1 cellular context compared by ENCODE assay signal in the genomic region with DNA sequence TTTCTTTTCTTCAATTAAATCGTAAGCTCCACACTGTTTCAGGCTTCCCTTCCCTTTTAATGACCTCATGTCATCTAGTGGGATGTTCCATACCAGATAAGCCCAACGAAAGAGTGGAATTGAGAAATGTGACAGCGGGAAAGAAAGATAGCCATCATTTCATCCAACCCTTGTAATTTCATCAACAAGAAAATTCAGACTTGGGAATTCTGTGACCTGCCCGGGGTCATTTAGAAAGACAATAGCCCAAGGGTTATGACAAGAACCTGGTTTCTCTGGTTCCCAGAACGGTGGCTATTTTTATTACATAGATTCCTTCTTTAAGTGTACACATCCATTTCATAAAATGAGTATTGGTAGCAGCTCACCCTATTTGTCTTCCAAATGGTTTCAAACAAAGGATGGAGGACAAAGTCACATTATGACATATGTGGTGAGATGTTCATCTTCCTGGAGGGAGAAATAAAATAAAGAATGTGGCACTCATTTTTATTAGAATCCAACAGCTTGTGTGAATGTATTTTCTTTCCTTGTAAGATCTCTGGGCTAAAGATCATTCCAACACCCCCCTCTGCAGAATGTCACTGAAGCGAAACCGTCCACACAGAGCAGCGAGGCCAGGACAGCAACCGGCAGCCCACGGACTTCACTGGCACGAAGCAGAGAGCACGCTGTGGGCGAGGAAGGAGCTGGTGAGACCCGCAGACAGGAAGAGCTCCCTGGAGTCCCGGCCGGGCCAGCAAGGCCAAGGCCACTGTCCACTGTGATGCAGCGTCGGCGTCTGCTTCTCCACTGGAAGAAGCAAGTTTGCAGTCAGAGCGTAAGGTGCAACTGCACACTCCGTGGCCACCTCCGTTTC.
TF ChIP-seq lines count a peak whose summit lies in the region.

No MANE protein-coding gene starts in this region.

TF ChIP-seq in K562, 482 proteins besides CTCF, POLR2A, EP300 and RAD21 (continued from another document):
- TF ChIP-seq, protein P1, sequence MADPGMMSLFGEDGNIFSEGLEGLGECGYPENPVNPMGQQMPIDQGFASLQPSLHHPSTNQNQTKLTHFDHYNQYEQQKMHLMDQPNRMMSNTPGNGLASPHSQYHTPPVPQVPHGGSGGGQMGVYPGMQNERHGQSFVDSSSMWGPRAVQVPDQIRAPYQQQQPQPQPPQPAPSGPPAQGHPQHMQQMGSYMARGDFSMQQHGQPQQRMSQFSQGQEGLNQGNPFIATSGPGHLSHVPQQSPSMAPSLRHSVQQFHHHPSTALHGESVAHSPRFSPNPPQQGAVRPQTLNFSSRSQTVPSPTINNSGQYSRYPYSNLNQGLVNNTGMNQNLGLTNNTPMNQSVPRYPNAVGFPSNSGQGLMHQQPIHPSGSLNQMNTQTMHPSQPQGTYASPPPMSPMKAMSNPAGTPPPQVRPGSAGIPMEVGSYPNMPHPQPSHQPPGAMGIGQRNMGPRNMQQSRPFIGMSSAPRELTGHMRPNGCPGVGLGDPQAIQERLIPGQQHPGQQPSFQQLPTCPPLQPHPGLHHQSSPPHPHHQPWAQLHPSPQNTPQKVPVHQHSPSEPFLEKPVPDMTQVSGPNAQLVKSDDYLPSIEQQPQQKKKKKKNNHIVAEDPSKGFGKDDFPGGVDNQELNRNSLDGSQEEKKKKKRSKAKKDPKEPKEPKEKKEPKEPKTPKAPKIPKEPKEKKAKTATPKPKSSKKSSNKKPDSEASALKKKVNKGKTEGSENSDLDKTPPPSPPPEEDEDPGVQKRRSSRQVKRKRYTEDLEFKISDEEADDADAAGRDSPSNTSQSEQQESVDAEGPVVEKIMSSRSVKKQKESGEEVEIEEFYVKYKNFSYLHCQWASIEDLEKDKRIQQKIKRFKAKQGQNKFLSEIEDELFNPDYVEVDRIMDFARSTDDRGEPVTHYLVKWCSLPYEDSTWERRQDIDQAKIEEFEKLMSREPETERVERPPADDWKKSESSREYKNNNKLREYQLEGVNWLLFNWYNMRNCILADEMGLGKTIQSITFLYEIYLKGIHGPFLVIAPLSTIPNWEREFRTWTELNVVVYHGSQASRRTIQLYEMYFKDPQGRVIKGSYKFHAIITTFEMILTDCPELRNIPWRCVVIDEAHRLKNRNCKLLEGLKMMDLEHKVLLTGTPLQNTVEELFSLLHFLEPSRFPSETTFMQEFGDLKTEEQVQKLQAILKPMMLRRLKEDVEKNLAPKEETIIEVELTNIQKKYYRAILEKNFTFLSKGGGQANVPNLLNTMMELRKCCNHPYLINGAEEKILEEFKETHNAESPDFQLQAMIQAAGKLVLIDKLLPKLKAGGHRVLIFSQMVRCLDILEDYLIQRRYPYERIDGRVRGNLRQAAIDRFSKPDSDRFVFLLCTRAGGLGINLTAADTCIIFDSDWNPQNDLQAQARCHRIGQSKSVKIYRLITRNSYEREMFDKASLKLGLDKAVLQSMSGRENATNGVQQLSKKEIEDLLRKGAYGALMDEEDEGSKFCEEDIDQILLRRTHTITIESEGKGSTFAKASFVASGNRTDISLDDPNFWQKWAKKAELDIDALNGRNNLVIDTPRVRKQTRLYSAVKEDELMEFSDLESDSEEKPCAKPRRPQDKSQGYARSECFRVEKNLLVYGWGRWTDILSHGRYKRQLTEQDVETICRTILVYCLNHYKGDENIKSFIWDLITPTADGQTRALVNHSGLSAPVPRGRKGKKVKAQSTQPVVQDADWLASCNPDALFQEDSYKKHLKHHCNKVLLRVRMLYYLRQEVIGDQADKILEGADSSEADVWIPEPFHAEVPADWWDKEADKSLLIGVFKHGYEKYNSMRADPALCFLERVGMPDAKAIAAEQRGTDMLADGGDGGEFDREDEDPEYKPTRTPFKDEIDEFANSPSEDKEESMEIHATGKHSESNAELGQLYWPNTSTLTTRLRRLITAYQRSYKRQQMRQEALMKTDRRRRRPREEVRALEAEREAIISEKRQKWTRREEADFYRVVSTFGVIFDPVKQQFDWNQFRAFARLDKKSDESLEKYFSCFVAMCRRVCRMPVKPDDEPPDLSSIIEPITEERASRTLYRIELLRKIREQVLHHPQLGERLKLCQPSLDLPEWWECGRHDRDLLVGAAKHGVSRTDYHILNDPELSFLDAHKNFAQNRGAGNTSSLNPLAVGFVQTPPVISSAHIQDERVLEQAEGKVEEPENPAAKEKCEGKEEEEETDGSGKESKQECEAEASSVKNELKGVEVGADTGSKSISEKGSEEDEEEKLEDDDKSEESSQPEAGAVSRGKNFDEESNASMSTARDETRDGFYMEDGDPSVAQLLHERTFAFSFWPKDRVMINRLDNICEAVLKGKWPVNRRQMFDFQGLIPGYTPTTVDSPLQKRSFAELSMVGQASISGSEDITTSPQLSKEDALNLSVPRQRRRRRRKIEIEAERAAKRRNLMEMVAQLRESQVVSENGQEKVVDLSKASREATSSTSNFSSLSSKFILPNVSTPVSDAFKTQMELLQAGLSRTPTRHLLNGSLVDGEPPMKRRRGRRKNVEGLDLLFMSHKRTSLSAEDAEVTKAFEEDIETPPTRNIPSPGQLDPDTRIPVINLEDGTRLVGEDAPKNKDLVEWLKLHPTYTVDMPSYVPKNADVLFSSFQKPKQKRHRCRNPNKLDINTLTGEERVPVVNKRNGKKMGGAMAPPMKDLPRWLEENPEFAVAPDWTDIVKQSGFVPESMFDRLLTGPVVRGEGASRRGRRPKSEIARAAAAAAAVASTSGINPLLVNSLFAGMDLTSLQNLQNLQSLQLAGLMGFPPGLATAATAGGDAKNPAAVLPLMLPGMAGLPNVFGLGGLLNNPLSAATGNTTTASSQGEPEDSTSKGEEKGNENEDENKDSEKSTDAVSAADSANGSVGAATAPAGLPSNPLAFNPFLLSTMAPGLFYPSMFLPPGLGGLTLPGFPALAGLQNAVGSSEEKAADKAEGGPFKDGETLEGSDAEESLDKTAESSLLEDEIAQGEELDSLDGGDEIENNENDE (IDR thresholded peaks at IDR 0.05; ENCODE audit: low read depth, low read length), result no peak
- TF ChIP-seq SUPT5H (IDR thresholded peaks at IDR 0.05) (no peak), SP2 (IDR thresholded peaks at IDR 0.05; ENCODE audit: extremely low read depth, low read depth, low read length, poor library complexity, severe bottlenecking) (no peak), GTF2A2 (tag; IDR thresholded peaks at IDR 0.05) (no peak), FOXP1 (CRISPR knock-in tag; IDR thresholded peaks at IDR 0.05) (no peak), KLF13 (tag; IDR thresholded peaks at IDR 0.05; ENCODE audit: borderline replicate concordance, low read depth) (no peak)
- TF ChIP-seq, protein P2, sequence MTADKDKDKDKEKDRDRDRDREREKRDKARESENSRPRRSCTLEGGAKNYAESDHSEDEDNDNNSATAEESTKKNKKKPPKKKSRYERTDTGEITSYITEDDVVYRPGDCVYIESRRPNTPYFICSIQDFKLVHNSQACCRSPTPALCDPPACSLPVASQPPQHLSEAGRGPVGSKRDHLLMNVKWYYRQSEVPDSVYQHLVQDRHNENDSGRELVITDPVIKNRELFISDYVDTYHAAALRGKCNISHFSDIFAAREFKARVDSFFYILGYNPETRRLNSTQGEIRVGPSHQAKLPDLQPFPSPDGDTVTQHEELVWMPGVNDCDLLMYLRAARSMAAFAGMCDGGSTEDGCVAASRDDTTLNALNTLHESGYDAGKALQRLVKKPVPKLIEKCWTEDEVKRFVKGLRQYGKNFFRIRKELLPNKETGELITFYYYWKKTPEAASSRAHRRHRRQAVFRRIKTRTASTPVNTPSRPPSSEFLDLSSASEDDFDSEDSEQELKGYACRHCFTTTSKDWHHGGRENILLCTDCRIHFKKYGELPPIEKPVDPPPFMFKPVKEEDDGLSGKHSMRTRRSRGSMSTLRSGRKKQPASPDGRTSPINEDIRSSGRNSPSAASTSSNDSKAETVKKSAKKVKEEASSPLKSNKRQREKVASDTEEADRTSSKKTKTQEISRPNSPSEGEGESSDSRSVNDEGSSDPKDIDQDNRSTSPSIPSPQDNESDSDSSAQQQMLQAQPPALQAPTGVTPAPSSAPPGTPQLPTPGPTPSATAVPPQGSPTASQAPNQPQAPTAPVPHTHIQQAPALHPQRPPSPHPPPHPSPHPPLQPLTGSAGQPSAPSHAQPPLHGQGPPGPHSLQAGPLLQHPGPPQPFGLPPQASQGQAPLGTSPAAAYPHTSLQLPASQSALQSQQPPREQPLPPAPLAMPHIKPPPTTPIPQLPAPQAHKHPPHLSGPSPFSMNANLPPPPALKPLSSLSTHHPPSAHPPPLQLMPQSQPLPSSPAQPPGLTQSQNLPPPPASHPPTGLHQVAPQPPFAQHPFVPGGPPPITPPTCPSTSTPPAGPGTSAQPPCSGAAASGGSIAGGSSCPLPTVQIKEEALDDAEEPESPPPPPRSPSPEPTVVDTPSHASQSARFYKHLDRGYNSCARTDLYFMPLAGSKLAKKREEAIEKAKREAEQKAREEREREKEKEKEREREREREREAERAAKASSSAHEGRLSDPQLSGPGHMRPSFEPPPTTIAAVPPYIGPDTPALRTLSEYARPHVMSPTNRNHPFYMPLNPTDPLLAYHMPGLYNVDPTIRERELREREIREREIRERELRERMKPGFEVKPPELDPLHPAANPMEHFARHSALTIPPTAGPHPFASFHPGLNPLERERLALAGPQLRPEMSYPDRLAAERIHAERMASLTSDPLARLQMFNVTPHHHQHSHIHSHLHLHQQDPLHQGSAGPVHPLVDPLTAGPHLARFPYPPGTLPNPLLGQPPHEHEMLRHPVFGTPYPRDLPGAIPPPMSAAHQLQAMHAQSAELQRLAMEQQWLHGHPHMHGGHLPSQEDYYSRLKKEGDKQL (CRISPR knock-in tag; IDR thresholded peaks at IDR 0.05; ENCODE audit: borderline replicate concordance), result no peak
